In the genomic region with DNA sequence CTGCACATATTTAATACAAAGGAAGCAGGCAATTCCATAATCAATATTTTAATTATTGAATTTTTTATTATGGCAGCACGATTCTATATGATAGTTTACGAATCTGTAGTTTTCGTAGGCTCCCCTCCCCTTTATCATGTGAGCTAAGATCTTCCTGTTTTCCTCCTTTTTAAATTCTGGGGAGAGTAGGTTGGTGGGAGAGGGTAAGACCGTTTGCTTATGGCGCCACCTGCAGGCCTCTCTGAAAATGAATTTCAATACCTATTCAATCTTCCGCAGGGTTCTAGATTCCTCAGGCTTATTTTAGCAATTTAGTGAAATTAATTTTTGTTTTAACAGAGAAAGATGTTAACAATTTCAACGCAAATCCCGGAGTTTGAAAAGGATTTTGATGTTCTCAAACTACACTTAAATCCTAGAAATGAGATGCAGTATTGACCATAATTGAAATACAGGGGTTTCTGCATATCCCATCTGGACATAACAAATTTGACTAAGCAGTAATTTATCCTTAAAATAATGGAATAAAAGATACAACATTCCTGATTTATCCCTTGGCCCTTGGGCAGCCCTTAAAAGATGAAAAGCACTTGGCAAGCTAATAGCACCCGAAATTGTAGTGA, we compare ENCODE assay signal across 9 cellular contexts.
DNase-seq lines count a peak whose midpoint lies in the region; ATAC-seq and TF ChIP-seq lines count a peak whose summit lies in the region.
"Had no signal": no experiment of that assay in that cellular context is flagged by ENCODE, and none has a peak within 500 bp of the region (broad histone marks: within the 10 kb centered on the region; RNA-seq: fewer than 3 reads in every experiment).

No MANE protein-coding gene starts in this region.

- no peaks in the 10 kb centered on the region for H3K9me3 ChIP-seq in RWPE2 (ENCODE audit: severe bottlenecking)

- peaks cover 9% of the 10 kb centered on the region for H3K27me3 ChIP-seq in RWPE2 (ENCODE audit: insufficient read depth, poor library complexity, severe bottlenecking)

- peak; percentile 61 for TF ChIP-seq CTCF in LNCaP clone FGC (IDR thresholded peaks at IDR 0.05; ENCODE audit: control insufficient read depth, extremely low read depth, insufficient read depth)
- TF ChIP-seq CTCF in RWPE2 (IDR thresholded peaks at IDR 0.05; ENCODE audit: poor library complexity, severe bottlenecking) = peak; percentile 95
- peak; percentile 82 for TF ChIP-seq CTCF in choroid plexus epithelial cell (conservative IDR thresholded peaks at IDR 0.05; ENCODE audit: low read depth, low read length)

- H3K36me3 ChIP-seq in RWPE2 (ENCODE audit: low read depth) = no peaks in the 10 kb centered on the region
- H3K36me3 ChIP-seq: BLaER1 had no signal

- H3K4me1 ChIP-seq in RWPE2 (ENCODE audit: insufficient read depth, poor library complexity, severe bottlenecking) = peaks cover 18% of the 10 kb centered on the region

- H3K27ac ChIP-seq in RWPE2 (ENCODE audit: poor library complexity, severe bottlenecking) = peak overlapping the region; percentile 73
- H3K27ac ChIP-seq: BLaER1 had no signal

- peak; percentile 72 for DNase-seq in DMS79 treated with DMSO at 0.1 percent for 48 hours (lab: John Stamatoyannopoulos, UW)
- no peak for DNase-seq in DMS79 (lab: John Stamatoyannopoulos, UW)
- DNase-seq in LNCaP clone FGC (ENCODE audit: low read depth) = no peak
- DNase-seq in RWPE2 (ENCODE audit: low spot score) = no peak
- DNase-seq in choroid plexus epithelial cell (ENCODE audit: low read depth) = peak; percentile 85
- DNase-seq in medulla oblongata (ENCODE audit: extremely low spot score) = peak; percentile 68

- ATAC-seq in RWPE2 (ENCODE audit: low read depth) (peak; percentile 43; the same call in 2 of the 3 replicates), GM21526 (IDR thresholded peaks at IDR 0.05; ENCODE audit: low FRiP score, unreplicated experiment) (no peak), GM19397 (IDR thresholded peaks at IDR 0.05; ENCODE audit: unreplicated experiment) (no peak)

- H3K4me3 ChIP-seq in LNCaP clone FGC (ENCODE audit: low read depth, low read length) (no peak overlapping the region), RWPE2 (ENCODE audit: severe bottlenecking) (no peak overlapping the region), choroid plexus epithelial cell (ENCODE audit: low read depth, low read length) (peak overlapping the region; percentile 8)
- H3K4me3 ChIP-seq: BLaER1 had no signal

Comparison
In these comparisons a context has a peak if more than half of its experiments do, and no peak if none do; other contexts are left out.
1. DNase-seq: peak in DMS79 treated with DMSO at 0.1 percent for 48 hours (single experiment), choroid plexus epithelial cell (single experiment) and medulla oblongata (single experiment); none in DMS79 (single experiment), LNCaP clone FGC (single experiment) and RWPE2 (single experiment).
2. Peak in every context shown above with its lines, with median percentiles within 50 percentile points of each other: CTCF ChIP-seq.